In genomic region chr16:28187595-28188004, GRCh38 we compare ENCODE assay signal across 1 cellular context.
TF ChIP-seq lines count a peak whose summit lies in the region.

No MANE protein-coding gene starts in this region.

TF ChIP-seq in GM12878, 131 proteins besides CTCF, POLR2A, EP300 and RAD21 (continued from another document and continues in another):
- TF ChIP-seq, protein P1, sequence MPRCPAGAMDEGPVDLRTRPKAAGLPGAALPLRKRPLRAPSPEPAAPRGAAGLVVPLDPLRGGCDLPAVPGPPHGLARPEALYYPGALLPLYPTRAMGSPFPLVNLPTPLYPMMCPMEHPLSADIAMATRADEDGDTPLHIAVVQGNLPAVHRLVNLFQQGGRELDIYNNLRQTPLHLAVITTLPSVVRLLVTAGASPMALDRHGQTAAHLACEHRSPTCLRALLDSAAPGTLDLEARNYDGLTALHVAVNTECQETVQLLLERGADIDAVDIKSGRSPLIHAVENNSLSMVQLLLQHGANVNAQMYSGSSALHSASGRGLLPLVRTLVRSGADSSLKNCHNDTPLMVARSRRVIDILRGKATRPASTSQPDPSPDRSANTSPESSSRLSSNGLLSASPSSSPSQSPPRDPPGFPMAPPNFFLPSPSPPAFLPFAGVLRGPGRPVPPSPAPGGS (IDR thresholded peaks at IDR 0.05; ENCODE audit: borderline replicate concordance, insufficient read depth, low read depth, low read length, poor library complexity, severe bottlenecking): no peak
- peak; percentile 76; the same call in 1 of the 2 replicates for TF ChIP-seq RELB (IDR thresholded peaks at IDR 0.05; ENCODE audit: low read depth)
- TF ChIP-seq CHD1 (IDR thresholded peaks at IDR 0.05; ENCODE audit: low read depth, low read length): no peak
- no peak for TF ChIP-seq NR2C1 (IDR thresholded peaks at IDR 0.05)
- TF ChIP-seq NR2F1 (conservative IDR thresholded peaks at IDR 0.05): no peak
- TF ChIP-seq HDAC6 (IDR thresholded peaks at IDR 0.05; ENCODE audit: unreplicated experiment): no peak
- TF ChIP-seq, protein P2, sequence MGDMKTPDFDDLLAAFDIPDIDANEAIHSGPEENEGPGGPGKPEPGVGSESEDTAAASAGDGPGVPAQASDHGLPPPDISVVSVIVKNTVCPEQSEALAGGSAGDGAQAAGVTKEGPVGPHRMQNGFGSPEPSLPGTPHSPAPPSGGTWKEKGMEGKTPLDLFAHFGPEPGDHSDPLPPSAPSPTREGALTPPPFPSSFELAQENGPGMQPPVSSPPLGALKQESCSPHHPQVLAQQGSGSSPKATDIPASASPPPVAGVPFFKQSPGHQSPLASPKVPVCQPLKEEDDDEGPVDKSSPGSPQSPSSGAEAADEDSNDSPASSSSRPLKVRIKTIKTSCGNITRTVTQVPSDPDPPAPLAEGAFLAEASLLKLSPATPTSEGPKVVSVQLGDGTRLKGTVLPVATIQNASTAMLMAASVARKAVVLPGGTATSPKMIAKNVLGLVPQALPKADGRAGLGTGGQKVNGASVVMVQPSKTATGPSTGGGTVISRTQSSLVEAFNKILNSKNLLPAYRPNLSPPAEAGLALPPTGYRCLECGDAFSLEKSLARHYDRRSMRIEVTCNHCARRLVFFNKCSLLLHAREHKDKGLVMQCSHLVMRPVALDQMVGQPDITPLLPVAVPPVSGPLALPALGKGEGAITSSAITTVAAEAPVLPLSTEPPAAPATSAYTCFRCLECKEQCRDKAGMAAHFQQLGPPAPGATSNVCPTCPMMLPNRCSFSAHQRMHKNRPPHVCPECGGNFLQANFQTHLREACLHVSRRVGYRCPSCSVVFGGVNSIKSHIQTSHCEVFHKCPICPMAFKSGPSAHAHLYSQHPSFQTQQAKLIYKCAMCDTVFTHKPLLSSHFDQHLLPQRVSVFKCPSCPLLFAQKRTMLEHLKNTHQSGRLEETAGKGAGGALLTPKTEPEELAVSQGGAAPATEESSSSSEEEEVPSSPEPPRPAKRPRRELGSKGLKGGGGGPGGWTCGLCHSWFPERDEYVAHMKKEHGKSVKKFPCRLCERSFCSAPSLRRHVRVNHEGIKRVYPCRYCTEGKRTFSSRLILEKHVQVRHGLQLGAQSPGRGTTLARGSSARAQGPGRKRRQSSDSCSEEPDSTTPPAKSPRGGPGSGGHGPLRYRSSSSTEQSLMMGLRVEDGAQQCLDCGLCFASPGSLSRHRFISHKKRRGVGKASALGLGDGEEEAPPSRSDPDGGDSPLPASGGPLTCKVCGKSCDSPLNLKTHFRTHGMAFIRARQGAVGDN (IDR thresholded peaks at IDR 0.05): peak; percentile 63
- TF ChIP-seq IRF4 (IDR thresholded peaks at IDR 0.05; ENCODE audit: low read depth, low read length): 0 out of 2 replicates have a peak, but pooled peaks have one; percentile 13
- no peak for TF ChIP-seq FOXM1 (IDR thresholded peaks at IDR 0.05; ENCODE audit: low read depth, low read length)
- TF ChIP-seq, protein P3, sequence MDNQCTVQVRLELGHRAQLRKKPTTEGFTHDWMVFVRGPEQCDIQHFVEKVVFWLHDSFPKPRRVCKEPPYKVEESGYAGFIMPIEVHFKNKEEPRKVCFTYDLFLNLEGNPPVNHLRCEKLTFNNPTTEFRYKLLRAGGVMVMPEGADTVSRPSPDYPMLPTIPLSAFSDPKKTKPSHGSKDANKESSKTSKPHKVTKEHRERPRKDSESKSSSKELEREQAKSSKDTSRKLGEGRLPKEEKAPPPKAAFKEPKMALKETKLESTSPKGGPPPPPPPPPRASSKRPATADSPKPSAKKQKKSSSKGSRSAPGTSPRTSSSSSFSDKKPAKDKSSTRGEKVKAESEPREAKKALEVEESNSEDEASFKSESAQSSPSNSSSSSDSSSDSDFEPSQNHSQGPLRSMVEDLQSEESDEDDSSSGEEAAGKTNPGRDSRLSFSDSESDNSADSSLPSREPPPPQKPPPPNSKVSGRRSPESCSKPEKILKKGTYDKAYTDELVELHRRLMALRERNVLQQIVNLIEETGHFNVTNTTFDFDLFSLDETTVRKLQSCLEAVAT (IDR thresholded peaks at IDR 0.05): no peak
- no peak for TF ChIP-seq FOS (IDR thresholded peaks at IDR 0.05; ENCODE audit: borderline replicate concordance, extremely low read depth, insufficient read length)
- peak; percentile 52; the same call in 1 of the 2 replicates for TF ChIP-seq ATF7 (IDR thresholded peaks at IDR 0.05; ENCODE audit: low read depth)
- no peak for TF ChIP-seq CBX5 (IDR thresholded peaks at IDR 0.05; ENCODE audit: low read depth)
- TF ChIP-seq HDGF (IDR thresholded peaks at IDR 0.05): no peak
- TF ChIP-seq SMARCA5 (IDR thresholded peaks at IDR 0.05): no peak
- TF ChIP-seq ZBTB11 (CRISPR knock-in tag; IDR thresholded peaks at IDR 0.05): no peak
- TF ChIP-seq, protein P4, sequence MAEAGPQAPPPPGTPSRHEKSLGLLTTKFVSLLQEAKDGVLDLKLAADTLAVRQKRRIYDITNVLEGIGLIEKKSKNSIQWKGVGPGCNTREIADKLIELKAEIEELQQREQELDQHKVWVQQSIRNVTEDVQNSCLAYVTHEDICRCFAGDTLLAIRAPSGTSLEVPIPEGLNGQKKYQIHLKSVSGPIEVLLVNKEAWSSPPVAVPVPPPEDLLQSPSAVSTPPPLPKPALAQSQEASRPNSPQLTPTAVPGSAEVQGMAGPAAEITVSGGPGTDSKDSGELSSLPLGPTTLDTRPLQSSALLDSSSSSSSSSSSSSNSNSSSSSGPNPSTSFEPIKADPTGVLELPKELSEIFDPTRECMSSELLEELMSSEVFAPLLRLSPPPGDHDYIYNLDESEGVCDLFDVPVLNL (IDR thresholded peaks at IDR 0.05; ENCODE audit: low read depth, low read length): no peak
- no peak for TF ChIP-seq E4F1 (IDR thresholded peaks at IDR 0.05; ENCODE audit: borderline replicate concordance, partially characterized antibody)
- no peak for TF ChIP-seq NFYA (IDR thresholded peaks at IDR 0.05; ENCODE audit: borderline replicate concordance, low read depth, low read length)
- no peak for TF ChIP-seq RBBP5 (conservative IDR thresholded peaks at IDR 0.05)
- peak; percentile 78 for TF ChIP-seq RAD51 (IDR thresholded peaks at IDR 0.05)
- TF ChIP-seq SREBF2 (IDR thresholded peaks at IDR 0.05; ENCODE audit: low read length): no peak
- no peak for TF ChIP-seq HCFC1 (IDR thresholded peaks at IDR 0.05; ENCODE audit: low read length)
- TF ChIP-seq TARDBP (IDR thresholded peaks at IDR 0.05; ENCODE audit: borderline replicate concordance): no peak
- TF ChIP-seq SREBF1 (IDR thresholded peaks at IDR 0.05; ENCODE audit: low read length): no peak
- no peak for TF ChIP-seq BRCA1 (IDR thresholded peaks at IDR 0.05; ENCODE audit: low read depth, low read length)
- TF ChIP-seq EZH2 (IDR thresholded peaks at IDR 0.05; ENCODE audit: borderline replicate concordance, control insufficient read depth, low read depth, low read length): no peak
- TF ChIP-seq BHLHE40 (IDR thresholded peaks at IDR 0.05; ENCODE audit: borderline replicate concordance in 1 of 2, low read depth in 2 of 2, low read length in 1 of 2): peak; percentile 68 to 75; a peak in 3 of 4 replicates
- TF ChIP-seq, protein P5, sequence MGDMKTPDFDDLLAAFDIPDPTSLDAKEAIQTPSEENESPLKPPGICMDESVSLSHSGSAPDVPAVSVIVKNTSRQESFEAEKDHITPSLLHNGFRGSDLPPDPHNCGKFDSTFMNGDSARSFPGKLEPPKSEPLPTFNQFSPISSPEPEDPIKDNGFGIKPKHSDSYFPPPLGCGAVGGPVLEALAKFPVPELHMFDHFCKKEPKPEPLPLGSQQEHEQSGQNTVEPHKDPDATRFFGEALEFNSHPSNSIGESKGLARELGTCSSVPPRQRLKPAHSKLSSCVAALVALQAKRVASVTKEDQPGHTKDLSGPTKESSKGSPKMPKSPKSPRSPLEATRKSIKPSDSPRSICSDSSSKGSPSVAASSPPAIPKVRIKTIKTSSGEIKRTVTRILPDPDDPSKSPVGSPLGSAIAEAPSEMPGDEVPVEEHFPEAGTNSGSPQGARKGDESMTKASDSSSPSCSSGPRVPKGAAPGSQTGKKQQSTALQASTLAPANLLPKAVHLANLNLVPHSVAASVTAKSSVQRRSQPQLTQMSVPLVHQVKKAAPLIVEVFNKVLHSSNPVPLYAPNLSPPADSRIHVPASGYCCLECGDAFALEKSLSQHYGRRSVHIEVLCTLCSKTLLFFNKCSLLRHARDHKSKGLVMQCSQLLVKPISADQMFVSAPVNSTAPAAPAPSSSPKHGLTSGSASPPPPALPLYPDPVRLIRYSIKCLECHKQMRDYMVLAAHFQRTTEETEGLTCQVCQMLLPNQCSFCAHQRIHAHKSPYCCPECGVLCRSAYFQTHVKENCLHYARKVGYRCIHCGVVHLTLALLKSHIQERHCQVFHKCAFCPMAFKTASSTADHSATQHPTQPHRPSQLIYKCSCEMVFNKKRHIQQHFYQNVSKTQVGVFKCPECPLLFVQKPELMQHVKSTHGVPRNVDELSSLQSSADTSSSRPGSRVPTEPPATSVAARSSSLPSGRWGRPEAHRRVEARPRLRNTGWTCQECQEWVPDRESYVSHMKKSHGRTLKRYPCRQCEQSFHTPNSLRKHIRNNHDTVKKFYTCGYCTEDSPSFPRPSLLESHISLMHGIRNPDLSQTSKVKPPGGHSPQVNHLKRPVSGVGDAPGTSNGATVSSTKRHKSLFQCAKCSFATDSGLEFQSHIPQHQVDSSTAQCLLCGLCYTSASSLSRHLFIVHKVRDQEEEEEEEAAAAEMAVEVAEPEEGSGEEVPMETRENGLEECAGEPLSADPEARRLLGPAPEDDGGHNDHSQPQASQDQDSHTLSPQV (IDR thresholded peaks at IDR 0.05): no peak
- TF ChIP-seq GABPA (IDR thresholded peaks at IDR 0.05; ENCODE audit: low read depth): no peak
- TF ChIP-seq ZNF274 (IDR thresholded peaks at IDR 0.05; ENCODE audit: insufficient read depth, insufficient read length): no peak
- no peak for TF ChIP-seq ZNF217 (IDR thresholded peaks at IDR 0.05)
- TF ChIP-seq IKZF1 (conservative IDR thresholded peaks at IDR 0.05): no peak
- TF ChIP-seq STAT3 (IDR thresholded peaks at IDR 0.05; ENCODE audit: low read depth, low read length): peak; percentile 26; the same call in 1 of the 2 replicates
- no peak for TF ChIP-seq SUPT20H (IDR thresholded peaks at IDR 0.05; ENCODE audit: borderline replicate concordance, control insufficient read depth, low read depth, low read length)
